ENCODE assay signal across 13 cellular contexts in genomic region chr1:43423672-43424550, GRCh38. TPM values are rescaled to one million over a fixed set of nuclear protein-coding genes. Genes with fewer than 3 reads are reported as not detected.
DNase-seq lines count a peak whose midpoint lies in the region; ATAC-seq and TF ChIP-seq lines count a peak whose summit lies in the region.
"Had no signal": no experiment of that assay in that cellular context is flagged by ENCODE, and none has a peak within 500 bp of the region (broad histone marks: within the 10 kb centered on the region; RNA-seq: fewer than 3 reads in every experiment).

No MANE protein-coding gene starts in this region.

- POLR2A ChIA-PET in HEK293 (lab: Yijun Ruan, JAX), result interaction anchor here (0.6 to 1.2 kb wide), 3 partner anchors 10 to 30 kb away, joined by 3 to 4 read pairs (median 3); partner anchors contain the start of gene HYI

- peaks cover 17% of the 10 kb centered on the region for H3K4me1 Mint-ChIP-seq in Calu3 (ENCODE audit: low read depth, unreplicated experiment)
- H3K4me1 Mint-ChIP-seq in natural killer cell treated with Interleukin-12 subunit alpha and Interleukin-12 subunit beta and Interleukin-15 and Interleukin-18, amount 100 ng/mL, for 72 hours (ENCODE audit: low read depth in 2 of 2), result peaks cover 6 to 12% of the 10 kb centered on the region in 2 donors
- H3K4me1 Mint-ChIP-seq: activated naive CD4-positive, alpha-beta T cell treated with anti-CD3 and anti-CD28 coated beads, Interleukin-2, amount 10 ng/mL, durations not matched to agents 7 days and 5 days had no signal

- TF ChIP-seq CTCF in Calu3 (IDR thresholded peaks at IDR 0.05; ENCODE audit: unreplicated experiment) (no peak), HEK293 (tag by site-specific recombination; IDR thresholded peaks at IDR 0.05) (no peak)

- H3K27ac Mint-ChIP-seq in Calu3 (ENCODE audit: unreplicated experiment), result no peak overlapping the region
- H3K27ac Mint-ChIP-seq in natural killer cell treated with Interleukin-12 subunit alpha and Interleukin-12 subunit beta and Interleukin-15 and Interleukin-18, amount 100 ng/mL, for 72 hours, result peak overlapping the region in 1 of 2 donors; percentile 14
- H3K27ac Mint-ChIP-seq: activated naive CD4-positive, alpha-beta T cell treated with anti-CD3 and anti-CD28 coated beads, Interleukin-2, amount 10 ng/mL, durations not matched to agents 7 days and 5 days had no signal

- peaks cover 44% of the 10 kb centered on the region for H3K36me3 Mint-ChIP-seq in Calu3 (ENCODE audit: insufficient read depth, unreplicated experiment)
- peaks cover 13% of the 10 kb centered on the region for H3K36me3 Mint-ChIP-seq in natural killer cell treated with Interleukin-12 subunit alpha and Interleukin-12 subunit beta and Interleukin-15 and Interleukin-18, amount 100 ng/mL, for 72 hours

- H3K4me3 ChIP-seq in HEK293 (ENCODE audit: low read depth, low read length), result no peak overlapping the region
- no peak overlapping the region for H3K4me3 ChIP-seq in duodenal mucosa (ENCODE audit: low read depth in 1 of 2, low read length in 2 of 2)
- H3K4me3 ChIP-seq: tibial artery had no signal

- peak; percentile 13 for DNase-seq in Calu3
- DNase-seq in natural killer cell treated with Interleukin-12 subunit alpha and Interleukin-12 subunit beta and Interleukin-15 and Interleukin-18, amount 100 ng/mL, for 72 hours (ENCODE audit: low spot score), result no peak
- no peak for DNase-seq in caudate nucleus (lab: John Stamatoyannopoulos, UW)
- DNase-seq in GDM1 (lab: John Stamatoyannopoulos, UW), result no peak
- DNase-seq: activated naive CD4-positive, alpha-beta T cell treated with anti-CD3 and anti-CD28 coated beads, Interleukin-2, amount 10 ng/mL, durations not matched to agents 7 days and 5 days; C1 segment of cervical spinal cord; EL; NCI-H187; T1000 had no signal

- intact Hi-C loops in Calu3 (cut with micrococcal nuclease; ENCODE audit: unreplicated experiment), result no loop called here

- peak; percentile 40 to 41 for ATAC-seq in natural killer cell treated with Interleukin-12 subunit alpha and Interleukin-12 subunit beta and Interleukin-15 and Interleukin-18, amount 100 ng/mL, for 72 hours
- no peak for ATAC-seq in HG03442 (IDR thresholded peaks at IDR 0.05; ENCODE audit: unreplicated experiment)

- H3K9me3 ChIP-seq in HEK293 (ENCODE audit: control insufficient read depth, insufficient read depth, low read depth, low read length), result no peaks in the 10 kb centered on the region
- H3K9me3 ChIP-seq in duodenal mucosa (ENCODE audit: control insufficient read depth in 1 of 2, low read length in 2 of 2), result no peaks in the 10 kb centered on the region
- H3K9me3 ChIP-seq: tibial artery had no signal

- H3K9me3 Mint-ChIP-seq in Calu3 (ENCODE audit: low read depth, unreplicated experiment), result no peaks in the 10 kb centered on the region
- H3K9me3 Mint-ChIP-seq in natural killer cell treated with Interleukin-12 subunit alpha and Interleukin-12 subunit beta and Interleukin-15 and Interleukin-18, amount 100 ng/mL, for 72 hours, result no peaks in the 10 kb centered on the region
- H3K9me3 Mint-ChIP-seq: activated naive CD4-positive, alpha-beta T cell treated with anti-CD3 and anti-CD28 coated beads, Interleukin-2, amount 10 ng/mL, durations not matched to agents 7 days and 5 days had no signal

- H3K27me3 Mint-ChIP-seq in Calu3 (ENCODE audit: unreplicated experiment), result no peaks in the 10 kb centered on the region
- no peaks in the 10 kb centered on the region for H3K27me3 Mint-ChIP-seq in natural killer cell treated with Interleukin-12 subunit alpha and Interleukin-12 subunit beta and Interleukin-15 and Interleukin-18, amount 100 ng/mL, for 72 hours
- H3K27me3 Mint-ChIP-seq: activated naive CD4-positive, alpha-beta T cell treated with anti-CD3 and anti-CD28 coated beads, Interleukin-2, amount 10 ng/mL, durations not matched to agents 7 days and 5 days had no signal

- no peaks in the 10 kb centered on the region for H3K4me1 ChIP-seq in HEK293 (ENCODE audit: control insufficient read depth, insufficient read depth, low read length)
- peaks cover 0 to 4% of the 10 kb centered on the region in 2 donors for H3K4me1 ChIP-seq in duodenal mucosa (ENCODE audit: control insufficient read depth in 1 of 2, insufficient read depth in 2 of 2, low read length in 2 of 2)
- H3K4me1 ChIP-seq: tibial artery had no signal

- CTCF ChIA-PET in Calu3 (lab: Charles Lee) (no interaction called here), HEK293 (lab: Yijun Ruan, JAX) (interaction anchor here (0.7 kb wide), 1 partner anchor 9 kb away, joined by 3 read pairs; no protein-coding TSS in a partner anchor)

- no peaks in the 10 kb centered on the region for H3K27me3 ChIP-seq in duodenal mucosa (ENCODE audit: control insufficient read depth in 1 of 2, insufficient read depth in 2 of 2, low read length in 2 of 2)
- H3K27me3 ChIP-seq: tibial artery had no signal

- H3K36me3 ChIP-seq in HEK293 (ENCODE audit: control insufficient read depth in 2 of 2, insufficient read depth in 1 of 2, low read length in 2 of 2) (peaks cover 9 to 100% of the 10 kb centered on the region in 2 experiments), duodenal mucosa (ENCODE audit: control insufficient read depth in 1 of 2, insufficient read depth in 2 of 2, low read length in 2 of 2) (peaks cover 85 to 97% of the 10 kb centered on the region in 2 donors)

- no peak overlapping the region for H3K4me3 Mint-ChIP-seq in Calu3 (ENCODE audit: low read depth, unreplicated experiment)
- no peak overlapping the region for H3K4me3 Mint-ChIP-seq in natural killer cell treated with Interleukin-12 subunit alpha and Interleukin-12 subunit beta and Interleukin-15 and Interleukin-18, amount 100 ng/mL, for 72 hours
- H3K4me3 Mint-ChIP-seq: activated naive CD4-positive, alpha-beta T cell treated with anti-CD3 and anti-CD28 coated beads, Interleukin-2, amount 10 ng/mL, durations not matched to agents 7 days and 5 days had no signal

- BruUV-seq in Calu3 (replicated peaks; lab: Mats Ljungman, UMichigan), result no TSS peak

- no peak overlapping the region for H3K9ac ChIP-seq in duodenal mucosa (ENCODE audit: low read depth in 1 of 2, low read length in 2 of 2)

- H3K27ac ChIP-seq in HEK293 (ENCODE audit: extremely low read depth, low read depth, low read length), result no peak overlapping the region
- H3K27ac ChIP-seq in duodenal mucosa (ENCODE audit: low read depth, low read length), result peak overlapping the region; percentile 7
- H3K27ac ChIP-seq in caudate nucleus (ENCODE audit: low read depth, low read length), result no peak overlapping the region
- H3K27ac ChIP-seq: tibial artery had no signal

TF ChIP-seq in HEK293, 187 proteins besides CTCF, POLR2A, EP300 and RAD21:
- TF ChIP-seq KLF7 (tag by site-specific recombination; IDR thresholded peaks at IDR 0.05; ENCODE audit: borderline replicate concordance), result peak; percentile 68
- TF ChIP-seq KLF1 (tag by site-specific recombination; IDR thresholded peaks at IDR 0.05), result peak; percentile 100
- no peak for TF ChIP-seq ZNF629 (tag by site-specific recombination; IDR thresholded peaks at IDR 0.05)
- TF ChIP-seq KLF9 (tag by site-specific recombination; IDR thresholded peaks at IDR 0.05; ENCODE audit: low read depth), result peak; percentile 51
- TF ChIP-seq KLF17 (tag by site-specific recombination; IDR thresholded peaks at IDR 0.05), result peak; percentile 100
- no peak for TF ChIP-seq ZNF23 (tag by site-specific recombination; IDR thresholded peaks at IDR 0.05; ENCODE audit: borderline replicate concordance)
- TF ChIP-seq HOXD13 (CRISPR knock-in tag; IDR thresholded peaks at IDR 0.05; ENCODE audit: borderline replicate concordance), result 0 out of 2 replicates have a peak, but pooled peaks have one; percentile 0
- TF ChIP-seq KLF8 (tag by site-specific recombination; IDR thresholded peaks at IDR 0.05), result peak; percentile 80; the same call in 1 of the 2 replicates

RNA-seq across cellular contexts. Expression of gene HYI, which starts 29.8 kb away (rescaled TPM):
- 44.4 and 67.4 TPM in 2 replicates for total RNA-seq in Calu3 (2022)
- total RNA-seq in natural killer cell treated with Interleukin-12 subunit alpha and Interleukin-12 subunit beta and Interleukin-15 and Interleukin-18, amount 100 ng/mL, for 72 hours, result 10 to 100 TPM; 13.4 to 15.0 TPM

RNA-seq across cellular contexts. Expression of gene SZT2, which starts 34.2 kb away (rescaled TPM):
- total RNA-seq in Calu3 (2022), result 77.3 and 78.7 TPM in 2 replicates
- total RNA-seq in natural killer cell treated with Interleukin-12 subunit alpha and Interleukin-12 subunit beta and Interleukin-15 and Interleukin-18, amount 100 ng/mL, for 72 hours, result 100 to 1,000 TPM in 1 of 2 donors, 10 to 100 TPM in 1; 73.3 to 119 TPM

RNA-seq across cellular contexts. Expression of gene MED8, which starts 34.3 kb away (rescaled TPM):
- 31.1 and 32.8 TPM in 2 replicates for total RNA-seq in Calu3 (2022)
- 10 to 100 TPM; 42.6 to 57.9 TPM for total RNA-seq in natural killer cell treated with Interleukin-12 subunit alpha and Interleukin-12 subunit beta and Interleukin-15 and Interleukin-18, amount 100 ng/mL, for 72 hours

RNA-seq across cellular contexts. Expression of gene ELOVL1, which starts 56.1 kb away (rescaled TPM):
- 107 and 117 TPM in 2 replicates for total RNA-seq in Calu3 (2022)
- 100 to 1,000 TPM; 101 to 108 TPM for total RNA-seq in natural killer cell treated with Interleukin-12 subunit alpha and Interleukin-12 subunit beta and Interleukin-15 and Interleukin-18, amount 100 ng/mL, for 72 hours
